1 cellular context compared by ENCODE assay signal in genomic region chr5:131064669-131065371, GRCh38.
TF ChIP-seq lines count a peak whose summit lies in the region.

No MANE protein-coding gene starts in this region.

TF ChIP-seq in WTC11, 78 proteins besides CTCF, POLR2A, EP300 and RAD21 (continued from another document):
- no peak for TF ChIP-seq AR (CRISPR knock-in tag; IDR thresholded peaks at IDR 0.05)
